11 cellular contexts compared by ENCODE assay signal in genomic region chr2:219523031-219523671, GRCh38. TPM values are rescaled to one million over a fixed set of nuclear protein-coding genes. Genes with fewer than 3 reads are reported as not detected.
DNase-seq lines count a peak whose midpoint lies in the region; TF ChIP-seq lines count a peak whose summit lies in the region.
"Had no signal": no experiment of that assay in that cellular context is flagged by ENCODE, and none has a peak within 500 bp of the region (broad histone marks: within the 10 kb centered on the region; RNA-seq: fewer than 3 reads in every experiment).

No MANE protein-coding gene starts in this region.

- POLR2A ChIA-PET in CD8-positive, alpha-beta memory T cell (lab: Charles Lee) = no interaction called here

- in situ Hi-C loops in GM13976 (cut with MboI; ENCODE audit: low sequenced_read_pairs, unreplicated experiment) = no loop called here

- H3K4me2 ChIP-seq in Karpas-422 (ENCODE audit: low read depth, low read length, poor library complexity, severe bottlenecking) (no peak overlapping the region), neural progenitor cell (peak overlapping the region; percentile 80)

- peaks cover 28% of the 10 kb centered on the region for H3K27me3 ChIP-seq in CD8-positive, alpha-beta memory T cell (ENCODE audit: insufficient read depth, low read length, poor library complexity, severe bottlenecking)
- H3K27me3 ChIP-seq in Karpas-422 (ENCODE audit: low read length) = no peaks in the 10 kb centered on the region
- peaks cover 31% of the 10 kb centered on the region for H3K27me3 ChIP-seq in neural progenitor cell

- peak overlapping the region in 4 of 7 donors; percentile 21 to 58 (median 42) for H3K4me3 Mint-ChIP-seq in CD8-positive, alpha-beta memory T cell
- H3K4me3 Mint-ChIP-seq in endothelial cell (ENCODE audit: unreplicated experiment) = no peak overlapping the region
- H3K4me3 Mint-ChIP-seq in neural progenitor cell = peak overlapping the region; percentile 57
- H3K4me3 Mint-ChIP-seq: activated T-helper 17 cell treated with anti-CD3 and anti-CD28 coated beads, Interleukin-2, amount 50 U/mL, for 72 hours had no signal

- no peaks in the 10 kb centered on the region for H3K36me3 ChIP-seq in CD8-positive, alpha-beta memory T cell (ENCODE audit: insufficient read depth, low read length)
- H3K36me3 ChIP-seq in Karpas-422 (ENCODE audit: insufficient read depth, low read length) (no peaks in the 10 kb centered on the region), neural progenitor cell (no peaks in the 10 kb centered on the region)
- H3K36me3 ChIP-seq: left lung had no signal

- H3K27me3 Mint-ChIP-seq in CD8-positive, alpha-beta memory T cell = peaks cover 54 to 86% of the 10 kb centered on the region in 2 donors
- H3K27me3 Mint-ChIP-seq in endothelial cell (ENCODE audit: unreplicated experiment) (peaks cover 30% of the 10 kb centered on the region), neural progenitor cell (ENCODE audit: insufficient read depth, low read depth) (peaks cover 36% of the 10 kb centered on the region)

- H3K27ac Mint-ChIP-seq in CD8-positive, alpha-beta memory T cell = peak overlapping the region in 1 of 8 donors; percentile 35
- H3K27ac Mint-ChIP-seq in endothelial cell (ENCODE audit: unreplicated experiment) (no peak overlapping the region), neural progenitor cell (no peak overlapping the region)
- H3K27ac Mint-ChIP-seq: activated T-helper 17 cell treated with anti-CD3 and anti-CD28 coated beads, Interleukin-2, amount 50 U/mL, for 72 hours had no signal

- no peaks in the 10 kb centered on the region for H3K79me2 ChIP-seq in Karpas-422 (ENCODE audit: low read length)
- H3K79me2 ChIP-seq in neural progenitor cell (ENCODE audit: low read depth) = no peaks in the 10 kb centered on the region

- no peak overlapping the region for H3K9ac ChIP-seq in Karpas-422 (ENCODE audit: low read length)
- H3K9ac ChIP-seq in neural progenitor cell = no peak overlapping the region

- H2AFZ ChIP-seq in Karpas-422 (ENCODE audit: low read length) (no peak overlapping the region), neural progenitor cell (replicated peaks) (peak overlapping the region; percentile 70)

- no peak overlapping the region for H3K4me3 ChIP-seq in CD8-positive, alpha-beta memory T cell (ENCODE audit: low read length)
- no peak overlapping the region for H3K4me3 ChIP-seq in Karpas-422 (ENCODE audit: low read length)
- H3K4me3 ChIP-seq in neural progenitor cell = peak overlapping the region; percentile 40
- H3K4me3 ChIP-seq: left lung had no signal

- peaks cover 4% of the 10 kb centered on the region for H3K4me1 ChIP-seq in CD8-positive, alpha-beta memory T cell (ENCODE audit: insufficient read depth, low read length)
- no peaks in the 10 kb centered on the region; the same call in 1 of the 2 replicates for H3K4me1 ChIP-seq in Karpas-422 (ENCODE audit: low read length)
- H3K4me1 ChIP-seq in neural progenitor cell = peaks cover 69% of the 10 kb centered on the region

- H3K9me2 ChIP-seq in Karpas-422 (replicated peaks; ENCODE audit: insufficient read depth, low read length) = no peaks in the 10 kb centered on the region

- CTCF ChIA-PET in CD8-positive, alpha-beta memory T cell (lab: Charles Lee) = no interaction called here

- no peaks in the 10 kb centered on the region for H4K20me1 ChIP-seq in Karpas-422 (ENCODE audit: insufficient read depth, low read depth, low read length)
- peaks cover 15% of the 10 kb centered on the region for H4K20me1 ChIP-seq in neural progenitor cell (ENCODE audit: low read depth)

- no peaks in the 10 kb centered on the region for H3K9me3 ChIP-seq in CD8-positive, alpha-beta memory T cell (ENCODE audit: low read length)
- H3K9me3 ChIP-seq in Karpas-422 (ENCODE audit: low read length) (no peaks in the 10 kb centered on the region), neural progenitor cell (ENCODE audit: low read depth) (no peaks in the 10 kb centered on the region)
- H3K9me3 ChIP-seq: left lung had no signal

- H3K9me3 Mint-ChIP-seq in CD8-positive, alpha-beta memory T cell = no peaks in the 10 kb centered on the region
- H3K9me3 Mint-ChIP-seq in endothelial cell (ENCODE audit: unreplicated experiment) (no peaks in the 10 kb centered on the region), neural progenitor cell (no peaks in the 10 kb centered on the region)
- H3K9me3 Mint-ChIP-seq: activated T-helper 17 cell treated with anti-CD3 and anti-CD28 coated beads, Interleukin-2, amount 50 U/mL, for 72 hours had no signal

- H3K27ac ChIP-seq in CD8-positive, alpha-beta memory T cell (ENCODE audit: low read depth, low read length) = peak overlapping the region; percentile 56
- no peak overlapping the region for H3K27ac ChIP-seq in Karpas-422 (ENCODE audit: low read length)
- no peak overlapping the region for H3K27ac ChIP-seq in neural progenitor cell
- H3K27ac ChIP-seq: left lung had no signal

- H3F3A ChIP-seq in neural progenitor cell (ENCODE audit: low read depth) = peaks cover 56% of the 10 kb centered on the region

- peaks cover 0 to 4% (median 0%) of the 10 kb centered on the region in 3 donors for H3K36me3 Mint-ChIP-seq in CD8-positive, alpha-beta memory T cell
- H3K36me3 Mint-ChIP-seq in endothelial cell (ENCODE audit: low read depth, unreplicated experiment) (no peaks in the 10 kb centered on the region), neural progenitor cell (no peaks in the 10 kb centered on the region)

- DNase-seq in CD8-positive, alpha-beta memory T cell = no peak
- peak; percentile 53 for DNase-seq in Karpas-422
- DNase-seq in endothelial cell (ENCODE audit: low spot score) = no peak
- peak; percentile 57 for DNase-seq in neural progenitor cell (ENCODE audit: low spot score)
- no peak for DNase-seq in GM13976 (ENCODE audit: low spot score)
- no peak for DNase-seq in T1000 (lab: John Stamatoyannopoulos, UW)
- no peak for DNase-seq in GF-D8 (lab: John Stamatoyannopoulos, UW)
- no peak for DNase-seq in stimulated activated CD4-positive, alpha-beta T cell treated with anti-CD3 and anti-CD28 coated beads, Interleukin-1b, Interleukin-23, amount 100 ng/mL, for 48 hours
- DNase-seq: NCI-H1092 treated with DMSO at 0.1 percent for 48 hours had no signal

- peak; percentile 27 for TF ChIP-seq CTCF in endothelial cell (IDR thresholded peaks at IDR 0.05; ENCODE audit: unreplicated experiment)
- peak; percentile 45 for TF ChIP-seq CTCF in neural progenitor cell (IDR thresholded peaks at IDR 0.05)
- TF ChIP-seq CTCF in GM13976 (IDR thresholded peaks at IDR 0.05; ENCODE audit: borderline replicate concordance, control extremely low read depth, extremely low read depth, insufficient read depth, missing control alignments) = no peak

- peaks cover 9 to 14% (median 14%) of the 10 kb centered on the region in 3 donors for H3K4me1 Mint-ChIP-seq in CD8-positive, alpha-beta memory T cell
- H3K4me1 Mint-ChIP-seq in endothelial cell (ENCODE audit: unreplicated experiment) (peaks cover 37% of the 10 kb centered on the region), neural progenitor cell (peaks cover 72% of the 10 kb centered on the region)

RNA-seq across cellular contexts. Expression of gene ASIC4, which starts 8.9 kb away (rescaled TPM):
- not detected for total RNA-seq in CD8-positive, alpha-beta memory T cell
- polyA plus RNA-seq in CD8-positive, alpha-beta memory T cell = not detected
- total RNA-seq in Karpas-422 (2014; rRNA removed; shearing (Covaris generic); ENCODE audit: low replicate concordance) = 0.32 TPM in 1 of 2 replicates, not detected in the other
- total RNA-seq in endothelial cell (ENCODE audit: unreplicated experiment) = 1.6 TPM
- total RNA-seq in neural progenitor cell (ENCODE audit: low replicate concordance) = 0.26 and 2.4 TPM in 2 replicates
- total RNA-seq: left lung had no signal

RNA-seq across cellular contexts. Expression of gene CHPF, which starts 20.5 kb away (rescaled TPM):
- 10 to 100 TPM; 32.9 to 36.5 TPM for total RNA-seq in CD8-positive, alpha-beta memory T cell
- 8.7 TPM for polyA plus RNA-seq in CD8-positive, alpha-beta memory T cell
- total RNA-seq in Karpas-422 (2014; rRNA removed; shearing (Covaris generic); ENCODE audit: low replicate concordance) = 25.5 and 44.5 TPM in 2 replicates
- 4.1 TPM for total RNA-seq in endothelial cell (ENCODE audit: unreplicated experiment)
- 6.7 and 27.7 TPM in 2 replicates for total RNA-seq in neural progenitor cell (ENCODE audit: low replicate concordance)

RNA-seq across cellular contexts. Expression of gene TMEM198, which starts 20.7 kb away (rescaled TPM):
- total RNA-seq in CD8-positive, alpha-beta memory T cell = 1 to 10 TPM; 5.2 to 6.0 TPM
- not detected for polyA plus RNA-seq in CD8-positive, alpha-beta memory T cell
- 2.7 and 3.2 TPM in 2 replicates for total RNA-seq in Karpas-422 (2014; rRNA removed; shearing (Covaris generic); ENCODE audit: low replicate concordance)
- total RNA-seq in endothelial cell (ENCODE audit: unreplicated experiment) = not detected
- 0.79 and 2.3 TPM in 2 replicates for total RNA-seq in neural progenitor cell (ENCODE audit: low replicate concordance)

RNA-seq across cellular contexts. Expression of gene GMPPA, which starts 24.5 kb away (rescaled TPM):
- 10 to 100 TPM; 36.9 to 37.1 TPM for total RNA-seq in CD8-positive, alpha-beta memory T cell
- polyA plus RNA-seq in CD8-positive, alpha-beta memory T cell = 32.5 TPM
- 10.5 and 17.1 TPM in 2 replicates for total RNA-seq in Karpas-422 (2014; rRNA removed; shearing (Covaris generic); ENCODE audit: low replicate concordance)
- total RNA-seq in endothelial cell (ENCODE audit: unreplicated experiment) (30.2 TPM), neural progenitor cell (ENCODE audit: low replicate concordance) (23.8 and 49.3 TPM in 2 replicates)

RNA-seq across cellular contexts. Expression of gene OBSL1, which starts 48.2 kb away (rescaled TPM):
- under 1 TPM; 0.48 to 0.69 TPM for total RNA-seq in CD8-positive, alpha-beta memory T cell
- polyA plus RNA-seq in CD8-positive, alpha-beta memory T cell = not detected
- not detected in 2 replicates for total RNA-seq in Karpas-422 (2014; rRNA removed; shearing (Covaris generic); ENCODE audit: low replicate concordance)
- total RNA-seq in endothelial cell (ENCODE audit: unreplicated experiment) (53.4 TPM), neural progenitor cell (ENCODE audit: low replicate concordance) (31.0 and 111 TPM in 2 replicates)

Comparison
In these comparisons a context has a peak if more than half of its experiments do, and no peak if none do; other contexts are left out.
1. DNase-seq: peak in Karpas-422 (single experiment) and neural progenitor cell (single experiment); none in CD8-positive, alpha-beta memory T cell (0 of 5), endothelial cell (single experiment), GM13976 (single experiment), T1000 (single experiment), GF-D8 (single experiment) and stimulated activated CD4-positive, alpha-beta T cell treated with anti-CD3 and anti-CD28 coated beads, Interleukin-1b, Interleukin-23, amount 100 ng/mL, for 48 hours (single experiment).